In the genomic region with DNA sequence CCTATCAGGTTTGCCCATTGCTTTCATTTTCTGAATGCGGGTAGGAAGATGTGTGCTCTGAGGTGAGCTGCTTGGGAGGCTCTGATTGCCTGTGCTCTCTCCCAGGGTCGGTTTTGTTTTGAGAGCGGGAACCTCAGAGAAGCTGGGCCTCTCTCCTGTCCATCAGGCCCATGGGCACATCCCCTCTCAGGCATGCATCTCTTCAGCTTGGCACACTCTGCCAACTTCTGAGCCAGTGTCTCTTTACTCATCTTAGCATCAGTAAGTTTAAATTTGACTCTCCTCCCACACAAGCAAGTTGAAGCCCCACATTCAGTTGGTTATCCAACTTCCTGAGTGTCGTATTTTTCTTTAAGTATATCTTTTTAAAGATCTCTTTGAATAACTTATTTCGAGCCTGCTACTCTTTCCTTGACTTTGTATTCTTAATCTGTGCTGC, we compare ENCODE assay signal across 17 cellular contexts. TPM values are rescaled to one million over a fixed set of nuclear protein-coding genes. Genes with fewer than 3 reads are reported as not detected.
DNase-seq lines count a peak whose midpoint lies in the region; ATAC-seq and TF ChIP-seq lines count a peak whose summit lies in the region.
"Had no signal": no experiment of that assay in that cellular context is flagged by ENCODE, and none has a peak within 500 bp of the region (broad histone marks: within the 10 kb centered on the region; RNA-seq: fewer than 3 reads in every experiment).

No MANE protein-coding gene starts in this region.

- intact Hi-C loops in breast epithelium (cut with DNase I; ENCODE audit: low total_unique reads) = loop anchor here (5.0 kb wide), 1 partner anchor 860 kb away; no protein-coding TSS in a partner anchor

- ATAC-seq in activated T-cell treated with anti-CD3 and anti-CD28 coated beads, Interleukin-2, amount 50 U/mL, for 72 hours (replicated peaks in 1 of 2) = peak; percentile 66 to 75
- peak; percentile 57 to 66 for ATAC-seq in stimulated activated naive B cell treated with anti-CD40 and anti-IgM and Interleukin-4, amounts not matched to agents 10 μg/mL and 1 μg/mL and 100 μg/mL, for 72 hours (replicated peaks)
- ATAC-seq: effector memory CD8-positive, alpha-beta T cell; left ventricle myocardium superior; sciatic nerve had no signal

- H3K4me3 ChIP-seq in Karpas-422 (ENCODE audit: low read length) (no peak overlapping the region), breast epithelium (no peak overlapping the region)
- H3K4me3 ChIP-seq: ovary, vagina had no signal

- H3K4me1 ChIP-seq in Karpas-422 (ENCODE audit: low read length) (peaks cover 12% of the 10 kb centered on the region), breast epithelium (peaks cover 0 to 5% of the 10 kb centered on the region in 2 donors)
- H3K4me1 ChIP-seq: vagina had no signal

- no peak for TF ChIP-seq CTCF in breast epithelium (IDR thresholded peaks at IDR 0.05)

- H3K9me3 ChIP-seq in Karpas-422 (ENCODE audit: low read length) (no peaks in the 10 kb centered on the region), breast epithelium (no peaks in the 10 kb centered on the region)
- H3K9me3 ChIP-seq: ovary, vagina had no signal

- peak in 1 of 2 donors; percentile 41 for DNase-seq in activated T-cell treated with anti-CD3 and anti-CD28 coated beads, Interleukin-2, amount 50 U/mL, for 72 hours
- DNase-seq in activated T-cell treated with anti-CD3 and anti-CD28 coated beads, Interleukin-2, amount 50 U/mL, for 48 hours = no peak
- DNase-seq in Karpas-422 (no peak), breast epithelium (ENCODE audit: low spot score in 2 of 2) (no peak), activated gamma-delta T cell (lab: John Stamatoyannopoulos, UW) (no peak)
- DNase-seq in stimulated activated naive B cell treated with anti-CD40 and anti-IgM and Interleukin-4, amounts not matched to agents 10 μg/mL and 1 μg/mL and 100 μg/mL, for 72 hours = no peak
- no peak for DNase-seq in activated CD8-positive, alpha-beta memory T cell treated with anti-CD3 and anti-CD28 coated beads, Interleukin-2, amount 50 U/mL, for 48 hours
- DNase-seq: effector memory CD8-positive, alpha-beta T cell; KBM-7; left ventricle myocardium superior; NCI-H1048; NCI-H2029 treated with DMSO at 0.1 percent for 48 hours; ovary; Right ventricle myocardium superior had no signal

- H3K36me3 Mint-ChIP-seq in activated T-cell treated with anti-CD3 and anti-CD28 coated beads, Interleukin-2, amount 50 U/mL, for 72 hours (ENCODE audit: insufficient read depth in 2 of 2) = peaks cover 20 to 63% of the 10 kb centered on the region in 2 donors
- H3K36me3 Mint-ChIP-seq in stimulated activated naive B cell treated with anti-CD40 and anti-IgM and Interleukin-4, amounts not matched to agents 10 μg/mL and 1 μg/mL and 100 μg/mL, for 72 hours = peaks cover 49 to 63% of the 10 kb centered on the region in 2 donors

- peak overlapping the region; percentile 62 to 70 for H3K4me3 Mint-ChIP-seq in activated T-cell treated with anti-CD3 and anti-CD28 coated beads, Interleukin-2, amount 50 U/mL, for 72 hours
- no peak overlapping the region for H3K4me3 Mint-ChIP-seq in stimulated activated naive B cell treated with anti-CD40 and anti-IgM and Interleukin-4, amounts not matched to agents 10 μg/mL and 1 μg/mL and 100 μg/mL, for 72 hours
- H3K4me3 Mint-ChIP-seq: effector memory CD8-positive, alpha-beta T cell had no signal

- no peaks in the 10 kb centered on the region for H3K9me2 ChIP-seq in Karpas-422 (replicated peaks; ENCODE audit: insufficient read depth, low read length)

- H3K27me3 ChIP-seq in Karpas-422 (ENCODE audit: low read length) (no peaks in the 10 kb centered on the region), breast epithelium (no peaks in the 10 kb centered on the region)
- H3K27me3 ChIP-seq: ovary, vagina had no signal

- no peaks in the 10 kb centered on the region for H3K27me3 Mint-ChIP-seq in activated T-cell treated with anti-CD3 and anti-CD28 coated beads, Interleukin-2, amount 50 U/mL, for 72 hours (ENCODE audit: low read depth)
- no peaks in the 10 kb centered on the region for H3K27me3 Mint-ChIP-seq in stimulated activated naive B cell treated with anti-CD40 and anti-IgM and Interleukin-4, amounts not matched to agents 10 μg/mL and 1 μg/mL and 100 μg/mL, for 72 hours
- H3K27me3 Mint-ChIP-seq: effector memory CD8-positive, alpha-beta T cell had no signal

- H3K36me3 ChIP-seq in Karpas-422 (ENCODE audit: insufficient read depth, low read length) (no peaks in the 10 kb centered on the region), breast epithelium (no peaks in the 10 kb centered on the region)
- H3K36me3 ChIP-seq: ovary had no signal

- peaks cover 78% of the 10 kb centered on the region for H3K4me1 Mint-ChIP-seq in activated T-cell treated with anti-CD3 and anti-CD28 coated beads, Interleukin-2, amount 50 U/mL, for 72 hours (ENCODE audit: low read depth)
- peaks cover 30 to 53% of the 10 kb centered on the region in 2 donors for H3K4me1 Mint-ChIP-seq in stimulated activated naive B cell treated with anti-CD40 and anti-IgM and Interleukin-4, amounts not matched to agents 10 μg/mL and 1 μg/mL and 100 μg/mL, for 72 hours

- H3K27ac ChIP-seq in Karpas-422 (ENCODE audit: low read length) (no peak overlapping the region), angular gyrus (ENCODE audit: low read depth, low read length) (peak overlapping the region; percentile 31), breast epithelium (no peak overlapping the region)
- H3K27ac ChIP-seq: ovary, vagina had no signal

- H4K20me1 ChIP-seq in Karpas-422 (ENCODE audit: insufficient read depth, low read depth, low read length) = 0 out of 2 replicates have a peak, but pooled peaks cover 4% of the 10 kb centered on the region

- TF ChIP-seq POLR2A in breast epithelium (IDR thresholded peaks at IDR 0.05) = no peak

- H3K27ac Mint-ChIP-seq in activated T-cell treated with anti-CD3 and anti-CD28 coated beads, Interleukin-2, amount 50 U/mL, for 72 hours = peak overlapping the region; percentile 49
- peak overlapping the region; percentile 75 for H3K27ac Mint-ChIP-seq in stimulated activated naive B cell treated with anti-CD40 and anti-IgM and Interleukin-4, amounts not matched to agents 10 μg/mL and 1 μg/mL and 100 μg/mL, for 72 hours
- H3K27ac Mint-ChIP-seq: effector memory CD8-positive, alpha-beta T cell had no signal

- no peaks in the 10 kb centered on the region for H3K79me2 ChIP-seq in Karpas-422 (ENCODE audit: low read length)

- H2AFZ ChIP-seq in Karpas-422 (ENCODE audit: low read length) = no peak overlapping the region

- H3K4me2 ChIP-seq in Karpas-422 (ENCODE audit: low read depth, low read length, poor library complexity, severe bottlenecking) = peak overlapping the region; percentile 40

- no peak overlapping the region for H3K9ac ChIP-seq in Karpas-422 (ENCODE audit: low read length)

- H3K9me3 Mint-ChIP-seq in activated T-cell treated with anti-CD3 and anti-CD28 coated beads, Interleukin-2, amount 50 U/mL, for 72 hours = peaks cover 0 to 2% of the 10 kb centered on the region in 2 donors
- H3K9me3 Mint-ChIP-seq in stimulated activated naive B cell treated with anti-CD40 and anti-IgM and Interleukin-4, amounts not matched to agents 10 μg/mL and 1 μg/mL and 100 μg/mL, for 72 hours = no peaks in the 10 kb centered on the region
- H3K9me3 Mint-ChIP-seq: effector memory CD8-positive, alpha-beta T cell had no signal

RNA-seq across cellular contexts. Expression of gene SNX9, which starts 54.5 kb away (rescaled TPM):
- 10 to 100 TPM; 83.5 to 94.6 TPM for total RNA-seq in activated T-cell treated with anti-CD3 and anti-CD28 coated beads, Interleukin-2, amount 50 U/mL, for 72 hours
- not detected in 2 replicates for total RNA-seq in Karpas-422 (2014; rRNA removed; shearing (Covaris generic); ENCODE audit: low replicate concordance)
- total RNA-seq in breast epithelium = 10 to 100 TPM; 61.6 to 83.2 (median 75.7) TPM

Comparison
In these comparisons a context has a peak if more than half of its experiments do, and no peak if none do; other contexts are left out.
1. H3K4me3 Mint-ChIP-seq: peak in activated T-cell treated with anti-CD3 and anti-CD28 coated beads, Interleukin-2, amount 50 U/mL, for 72 hours (2 of 2); none in stimulated activated naive B cell treated with anti-CD40 and anti-IgM and Interleukin-4, amounts not matched to agents 10 μg/mL and 1 μg/mL and 100 μg/mL, for 72 hours (0 of 2).
2. RNA of gene SNX9, which starts 54.5 kb away (total RNA-seq): 83.5 to 94.6 TPM in activated T-cell treated with anti-CD3 and anti-CD28 coated beads, Interleukin-2, amount 50 U/mL, for 72 hours and 61.6 to 83.2 TPM in breast epithelium; not detected in Karpas-422; every median in the first group is over 10 times any median in the second.